In the genomic region with DNA sequence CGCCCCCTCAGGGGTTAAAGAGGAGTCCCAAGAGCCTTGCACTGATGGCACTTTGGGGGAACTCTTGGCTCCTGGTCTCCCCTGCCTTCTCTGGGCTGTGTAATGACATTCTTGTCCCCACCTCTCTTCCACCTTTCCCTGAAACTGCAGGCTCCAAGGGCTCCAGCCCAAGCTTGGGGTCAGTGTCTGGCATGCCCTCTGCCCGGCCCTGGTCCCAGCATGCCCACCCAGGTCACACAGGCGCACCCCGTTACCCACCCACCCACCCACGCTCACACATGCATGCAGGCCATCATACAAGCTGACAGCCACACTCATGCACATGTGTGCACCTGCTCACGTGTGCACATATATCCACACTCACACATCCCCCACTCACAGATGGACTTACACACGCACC, we compare ENCODE assay signal across 2 cellular contexts.
TF ChIP-seq lines count a peak whose summit lies in the region.

No MANE protein-coding gene starts in this region.

TF ChIP-seq in HepG2, 621 proteins besides CTCF, POLR2A, EP300 and RAD21:
- no peak for TF ChIP-seq KDM2A (CRISPR knock-in tag; IDR thresholded peaks at IDR 0.05; ENCODE audit: borderline replicate concordance, low read depth)
- TF ChIP-seq JUN (CRISPR knock-in tag; IDR thresholded peaks at IDR 0.05), result no peak
- no peak for TF ChIP-seq NFE2L1 (CRISPR knock-in tag; IDR thresholded peaks at IDR 0.05; ENCODE audit: borderline replicate concordance)
- TF ChIP-seq ZNF782 (CRISPR knock-in tag; IDR thresholded peaks at IDR 0.05; ENCODE audit: borderline replicate concordance), result no peak
- no peak for TF ChIP-seq EHMT2 (IDR thresholded peaks at IDR 0.05; ENCODE audit: borderline replicate concordance, low read depth, low read length)
- no peak for TF ChIP-seq GPN1 (CRISPR knock-in tag; IDR thresholded peaks at IDR 0.05; ENCODE audit: borderline replicate concordance)
- no peak for TF ChIP-seq ZKSCAN1 (IDR thresholded peaks at IDR 0.05; ENCODE audit: low read length)
- TF ChIP-seq, protein P1, sequence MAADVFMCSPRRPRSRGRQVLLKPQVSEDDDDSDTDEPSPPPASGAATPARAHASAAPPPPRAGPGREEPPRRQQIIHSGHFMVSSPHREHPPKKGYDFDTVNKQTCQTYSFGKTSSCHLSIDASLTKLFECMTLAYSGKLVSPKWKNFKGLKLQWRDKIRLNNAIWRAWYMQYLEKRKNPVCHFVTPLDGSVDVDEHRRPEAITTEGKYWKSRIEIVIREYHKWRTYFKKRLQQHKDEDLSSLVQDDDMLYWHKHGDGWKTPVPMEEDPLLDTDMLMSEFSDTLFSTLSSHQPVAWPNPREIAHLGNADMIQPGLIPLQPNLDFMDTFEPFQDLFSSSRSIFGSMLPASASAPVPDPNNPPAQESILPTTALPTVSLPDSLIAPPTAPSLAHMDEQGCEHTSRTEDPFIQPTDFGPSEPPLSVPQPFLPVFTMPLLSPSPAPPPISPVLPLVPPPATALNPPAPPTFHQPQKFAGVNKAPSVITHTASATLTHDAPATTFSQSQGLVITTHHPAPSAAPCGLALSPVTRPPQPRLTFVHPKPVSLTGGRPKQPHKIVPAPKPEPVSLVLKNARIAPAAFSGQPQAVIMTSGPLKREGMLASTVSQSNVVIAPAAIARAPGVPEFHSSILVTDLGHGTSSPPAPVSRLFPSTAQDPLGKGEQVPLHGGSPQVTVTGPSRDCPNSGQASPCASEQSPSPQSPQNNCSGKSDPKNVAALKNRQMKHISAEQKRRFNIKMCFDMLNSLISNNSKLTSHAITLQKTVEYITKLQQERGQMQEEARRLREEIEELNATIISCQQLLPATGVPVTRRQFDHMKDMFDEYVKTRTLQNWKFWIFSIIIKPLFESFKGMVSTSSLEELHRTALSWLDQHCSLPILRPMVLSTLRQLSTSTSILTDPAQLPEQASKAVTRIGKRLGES (CRISPR knock-in tag; IDR thresholded peaks at IDR 0.05; ENCODE audit: borderline replicate concordance), result no peak

TF ChIP-seq in K562, 482 proteins besides CTCF, POLR2A, EP300 and RAD21:
- TF ChIP-seq, protein P2, sequence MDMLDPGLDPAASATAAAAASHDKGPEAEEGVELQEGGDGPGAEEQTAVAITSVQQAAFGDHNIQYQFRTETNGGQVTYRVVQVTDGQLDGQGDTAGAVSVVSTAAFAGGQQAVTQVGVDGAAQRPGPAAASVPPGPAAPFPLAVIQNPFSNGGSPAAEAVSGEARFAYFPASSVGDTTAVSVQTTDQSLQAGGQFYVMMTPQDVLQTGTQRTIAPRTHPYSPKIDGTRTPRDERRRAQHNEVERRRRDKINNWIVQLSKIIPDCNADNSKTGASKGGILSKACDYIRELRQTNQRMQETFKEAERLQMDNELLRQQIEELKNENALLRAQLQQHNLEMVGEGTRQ (CRISPR knock-in tag; IDR thresholded peaks at IDR 0.05), result no peak
- no peak for TF ChIP-seq SETDB1 (IDR thresholded peaks at IDR 0.05; ENCODE audit: low read length)
- TF ChIP-seq NFYB (IDR thresholded peaks at IDR 0.05; ENCODE audit: extremely low read depth, insufficient read length), result no peak
- TF ChIP-seq, protein P3, sequence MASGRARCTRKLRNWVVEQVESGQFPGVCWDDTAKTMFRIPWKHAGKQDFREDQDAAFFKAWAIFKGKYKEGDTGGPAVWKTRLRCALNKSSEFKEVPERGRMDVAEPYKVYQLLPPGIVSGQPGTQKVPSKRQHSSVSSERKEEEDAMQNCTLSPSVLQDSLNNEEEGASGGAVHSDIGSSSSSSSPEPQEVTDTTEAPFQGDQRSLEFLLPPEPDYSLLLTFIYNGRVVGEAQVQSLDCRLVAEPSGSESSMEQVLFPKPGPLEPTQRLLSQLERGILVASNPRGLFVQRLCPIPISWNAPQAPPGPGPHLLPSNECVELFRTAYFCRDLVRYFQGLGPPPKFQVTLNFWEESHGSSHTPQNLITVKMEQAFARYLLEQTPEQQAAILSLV (tag; IDR thresholded peaks at IDR 0.05), result no peak
